17 cellular contexts compared by ENCODE assay signal in genomic region chr6:5108068-5108467, GRCh38.
"Had no signal": no experiment of that assay in that cellular context is flagged by ENCODE, and none has a peak within 500 bp of the region (broad histone marks: within the 10 kb centered on the region; RNA-seq: fewer than 3 reads in every experiment).

No MANE protein-coding gene starts in this region.

- H3K36me3 Mint-ChIP-seq: natural killer cell treated with Interleukin-12 subunit alpha and Interleukin-12 subunit beta and Interleukin-15 and Interleukin-18, amount 100 ng/mL, for 72 hours had no signal

- H3K4me3 Mint-ChIP-seq: activated CD8-positive, alpha-beta T cell treated with anti-CD3 and anti-CD28 coated beads for 36 hours; natural killer cell treated with Interleukin-12 subunit alpha and Interleukin-12 subunit beta and Interleukin-15 and Interleukin-18, amount 100 ng/mL, for 72 hours; stimulated activated memory B cell treated with anti-CD40 and anti-IgM and Interleukin-4, amounts not matched to agents 10 μg/mL and 1 μg/mL and 100 μg/mL, for 72 hours had no signal

- H3K27me3 ChIP-seq: colonic mucosa, esophagus squamous epithelium, thyroid gland had no signal

- DNase-seq: activated CD8-positive, alpha-beta T cell treated with anti-CD3 and anti-CD28 coated beads for 36 hours; activated effector memory CD4-positive, alpha-beta T cell treated with anti-CD3 and anti-CD28 coated beads, Interleukin-2, amount 50 U/mL, for 16 hours; activated T-cell treated with anti-CD3 and anti-CD28 coated beads, Interleukin-2, amount 50 U/mL, for 48 hours; amniotic stem cell; central memory CD4-positive, alpha-beta T cell; colonic mucosa; esophagus squamous epithelium; T-helper 1 cell; T1000; thyroid gland; WERI-Rb-1 had no signal

- H3K4me1 Mint-ChIP-seq: stimulated activated memory B cell treated with anti-CD40 and anti-IgM and Interleukin-4, amounts not matched to agents 10 μg/mL and 1 μg/mL and 100 μg/mL, for 72 hours had no signal

- H3K4me1 ChIP-seq: colonic mucosa, thyroid gland had no signal

- H3K9me3 ChIP-seq: colonic mucosa, esophagus squamous epithelium, thyroid gland had no signal

- H3K36me3 ChIP-seq: colonic mucosa, esophagus squamous epithelium, thyroid gland had no signal

- ATAC-seq: activated CD8-positive, alpha-beta T cell treated with anti-CD3 and anti-CD28 coated beads for 36 hours; activated naive CD4-positive, alpha-beta T cell treated with anti-CD3 and anti-CD28 coated beads, Interleukin-2, amount 50 U/mL, for 72 hours; natural killer cell treated with Interleukin-12 subunit alpha and Interleukin-12 subunit beta and Interleukin-15 and Interleukin-18, amount 100 ng/mL, for 72 hours; SK-N-SH treated with all-trans-retinoic acid at 6 μM for 48 hours; stimulated activated memory B cell treated with anti-CD40 and anti-IgM and Interleukin-4, amounts not matched to agents 10 μg/mL and 1 μg/mL and 100 μg/mL, for 72 hours had no signal

- H3K4me3 ChIP-seq: colonic mucosa, esophagus squamous epithelium, lung, thyroid gland had no signal

- H3K9me3 Mint-ChIP-seq: activated CD8-positive, alpha-beta T cell treated with anti-CD3 and anti-CD28 coated beads for 36 hours; activated naive CD4-positive, alpha-beta T cell treated with anti-CD3 and anti-CD28 coated beads, Interleukin-2, amount 50 U/mL, for 72 hours; natural killer cell treated with Interleukin-12 subunit alpha and Interleukin-12 subunit beta and Interleukin-15 and Interleukin-18, amount 100 ng/mL, for 72 hours; stimulated activated memory B cell treated with anti-CD40 and anti-IgM and Interleukin-4, amounts not matched to agents 10 μg/mL and 1 μg/mL and 100 μg/mL, for 72 hours had no signal

- H3K27ac ChIP-seq: colonic mucosa, esophagus squamous epithelium, thyroid gland, WERI-Rb-1 had no signal

- H3K27ac Mint-ChIP-seq: activated CD8-positive, alpha-beta T cell treated with anti-CD3 and anti-CD28 coated beads for 36 hours; activated naive CD4-positive, alpha-beta T cell treated with anti-CD3 and anti-CD28 coated beads, Interleukin-2, amount 50 U/mL, for 72 hours; natural killer cell treated with Interleukin-12 subunit alpha and Interleukin-12 subunit beta and Interleukin-15 and Interleukin-18, amount 100 ng/mL, for 72 hours; progenitor cell of endocrine pancreas; stimulated activated memory B cell treated with anti-CD40 and anti-IgM and Interleukin-4, amounts not matched to agents 10 μg/mL and 1 μg/mL and 100 μg/mL, for 72 hours had no signal

- H3K27me3 Mint-ChIP-seq: activated CD8-positive, alpha-beta T cell treated with anti-CD3 and anti-CD28 coated beads for 36 hours; natural killer cell treated with Interleukin-12 subunit alpha and Interleukin-12 subunit beta and Interleukin-15 and Interleukin-18, amount 100 ng/mL, for 72 hours; progenitor cell of endocrine pancreas; stimulated activated memory B cell treated with anti-CD40 and anti-IgM and Interleukin-4, amounts not matched to agents 10 μg/mL and 1 μg/mL and 100 μg/mL, for 72 hours had no signal
